Comparison of ENCODE assay signal across 8 cellular contexts in the genomic region with DNA sequence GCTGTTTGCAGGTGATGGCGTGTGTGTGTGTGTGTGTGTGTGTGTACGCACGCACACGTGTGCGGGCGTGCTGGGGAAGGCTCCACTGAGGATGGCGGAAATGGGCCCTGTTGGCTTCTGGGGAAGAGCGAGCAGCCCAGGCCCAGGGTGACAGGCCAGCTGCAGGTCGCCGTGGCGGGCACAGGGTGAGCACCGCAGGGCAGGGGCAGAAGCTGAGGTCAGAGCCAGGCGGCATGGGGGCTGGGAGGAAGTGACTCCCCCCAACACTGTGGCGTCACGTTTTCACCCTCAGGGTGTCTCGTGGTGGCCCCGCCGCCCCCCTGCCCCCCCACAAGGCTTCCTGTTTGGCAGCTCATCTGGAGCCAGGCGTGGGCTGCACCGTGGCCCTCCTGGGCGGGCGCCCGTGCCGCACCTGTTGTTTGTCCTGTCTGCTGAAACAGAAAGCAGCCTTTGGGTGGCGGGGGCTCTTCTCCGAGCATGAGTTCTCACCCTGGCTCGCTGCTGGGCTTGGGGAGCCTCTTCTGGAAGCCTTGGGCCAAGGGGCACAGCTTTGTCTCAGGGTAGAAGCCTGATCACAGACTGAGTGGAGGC. TPM values are rescaled to one million over a fixed set of nuclear protein-coding genes. Genes with fewer than 3 reads are reported as not detected.
DNase-seq lines count a peak whose midpoint lies in the region; ATAC-seq, FAIRE-seq and TF ChIP-seq lines count a peak whose summit lies in the region.

No MANE protein-coding gene starts in this region.

- no peak overlapping the region for H3K27ac ChIP-seq in K562 (ENCODE audit: extremely low read depth, low read depth, low read length)
- no peak overlapping the region for H3K27ac ChIP-seq in neuronal stem cell (replicated peaks; ENCODE audit: low read length)
- H3K27ac ChIP-seq in thymus (ENCODE audit: low read depth) = peak overlapping the region; percentile 95

- H2AFZ ChIP-seq in K562 (ENCODE audit: low read depth, low read length) = no peak overlapping the region
- no peak overlapping the region for H2AFZ ChIP-seq in neuronal stem cell (ENCODE audit: low read length)

- no peak for FAIRE-seq in K562 (lab: Jason Lieb, UNC)

- no peaks in the 10 kb centered on the region for H3K27me3 Mint-ChIP-seq in progenitor cell of endocrine pancreas

- DNase-seq in T follicular helper cell (ENCODE audit: low read depth) (peak; percentile 91), K562 (ENCODE audit: extremely low read depth in 1 of 4, low spot score in 3 of 4) (no peak), neuronal stem cell (ENCODE audit: low spot score) (no peak), progenitor cell of endocrine pancreas (ENCODE audit: low spot score, unreplicated experiment) (no peak), OCI-M2 (lab: John Stamatoyannopoulos, UW; ENCODE audit: unreplicated experiment) (no peak)

- no peaks in the 10 kb centered on the region for H3K9me1 ChIP-seq in K562 (ENCODE audit: control insufficient read depth, insufficient read depth, low read length)

- H3K9me3 ChIP-seq in K562 (replicated peaks; ENCODE audit: control insufficient read depth, insufficient read depth, low read depth, low read length) (no peaks in the 10 kb centered on the region), neuronal stem cell (replicated peaks in 1 of 2; ENCODE audit: control insufficient read depth in 2 of 2, insufficient read depth in 1 of 2, low read depth in 1 of 2, low read length in 2 of 2) (peaks cover 0 to 2% of the 10 kb centered on the region in 2 donors), thymus (ENCODE audit: control insufficient read depth) (no peaks in the 10 kb centered on the region)

- no peaks in the 10 kb centered on the region for H3K27me3 ChIP-seq in K562 (ENCODE audit: control insufficient read depth in 2 of 2, insufficient read depth in 2 of 2, low read length in 2 of 2)
- no peaks in the 10 kb centered on the region for H3K27me3 ChIP-seq in neuronal stem cell (ENCODE audit: control insufficient read depth in 3 of 3, insufficient read depth in 3 of 3, low read depth in 1 of 3, low read length in 3 of 3)
- no peaks in the 10 kb centered on the region for H3K27me3 ChIP-seq in thymus (ENCODE audit: control insufficient read depth, insufficient read depth)

- intact Hi-C loops in K562 (cut with micrococcal nuclease) = no loop called here

- no peak overlapping the region for H3K4me3 Mint-ChIP-seq in progenitor cell of endocrine pancreas (ENCODE audit: low read depth)

- H2AK5ac ChIP-seq in neuronal stem cell (ENCODE audit: low read depth, low read length) = peak overlapping the region; percentile 68

- H4K20me1 ChIP-seq in K562 (replicated peaks; ENCODE audit: control insufficient read depth, insufficient read depth, low read length) = peaks cover 48% of the 10 kb centered on the region

- TF ChIP-seq EP300 in K562 (IDR thresholded peaks at IDR 0.05; ENCODE audit: low read length) = no peak

- no peaks in the 10 kb centered on the region for H3K9me3 Mint-ChIP-seq in progenitor cell of endocrine pancreas (ENCODE audit: low read depth)

- peak overlapping the region; percentile 10 for H2BK15ac ChIP-seq in neuronal stem cell (ENCODE audit: low read length)

- POLR2A ChIA-PET in K562 (lab: Yijun Ruan, JAX) = interaction anchor here (0.8 to 2.1 kb wide), 9 partner anchors 8 to 94 kb away, joined by 3 to 8 read pairs (median 4); no protein-coding TSS in a partner anchor

- no peak overlapping the region for H3K4ac ChIP-seq in neuronal stem cell (ENCODE audit: low read length)

- peaks cover 98% of the 10 kb centered on the region for H3K36me3 ChIP-seq in K562 (ENCODE audit: control insufficient read depth, insufficient read depth, low read length)
- H3K36me3 ChIP-seq in neuronal stem cell (replicated peaks in 1 of 2; ENCODE audit: control insufficient read depth in 2 of 2, insufficient read depth in 2 of 2, low read length in 2 of 2) = peaks cover 24 to 97% of the 10 kb centered on the region in 2 donors
- peaks cover 82% of the 10 kb centered on the region for H3K36me3 ChIP-seq in thymus (ENCODE audit: control insufficient read depth, insufficient read depth)

- H3K4me1 Mint-ChIP-seq in progenitor cell of endocrine pancreas (ENCODE audit: low read depth) = peaks cover 12% of the 10 kb centered on the region

- H3K79me1 ChIP-seq in neuronal stem cell (ENCODE audit: low read depth, low read length) = peaks cover 25% of the 10 kb centered on the region

- H3K4me2 ChIP-seq in K562 (ENCODE audit: insufficient read depth, low read length) (no peak overlapping the region), neuronal stem cell (ENCODE audit: insufficient read depth, low read length, poor library complexity, severe bottlenecking) (no peak overlapping the region)

- no peak for TF ChIP-seq CTCF in K562 (IDR thresholded peaks at IDR 0.05 in 2 of 3, conservative IDR thresholded peaks at IDR 0.05 in 1 of 3; ENCODE audit: insufficient read depth in 2 of 3, low read depth in 1 of 3, low read length in 3 of 3)
- TF ChIP-seq CTCF in progenitor cell of endocrine pancreas (IDR thresholded peaks at IDR 0.05; ENCODE audit: unreplicated experiment) = no peak

- peaks cover 18% of the 10 kb centered on the region for H3K36me3 Mint-ChIP-seq in progenitor cell of endocrine pancreas (ENCODE audit: insufficient read depth)

- no peak overlapping the region for H2BK120ac ChIP-seq in neuronal stem cell (ENCODE audit: low read depth, low read length)

- H3K4me3 ChIP-seq in K562 (no peak overlapping the region), neuronal stem cell (ENCODE audit: low read length in 2 of 2) (no peak overlapping the region), thymus (ENCODE audit: low read length) (peak overlapping the region; percentile 43)

- H3K23ac ChIP-seq in neuronal stem cell (ENCODE audit: low read depth, low read length, poor library complexity) = no peak overlapping the region

- in situ Hi-C loops in K562 (cut with MboI) = loop anchor here (25.0 kb wide), 1 partner anchor 814 kb away; no protein-coding TSS in a partner anchor

- H3K9ac ChIP-seq in K562 (ENCODE audit: insufficient read depth in 1 of 2, low read depth in 2 of 2, low read length in 2 of 2) (peak overlapping the region in 1 of 2 experiments; percentile 72; a peak in 1 of 4 replicates), neuronal stem cell (ENCODE audit: low read depth, low read length, poor library complexity) (peak overlapping the region; percentile 56)

- H4K91ac ChIP-seq in neuronal stem cell (ENCODE audit: low read depth, low read length, poor library complexity) = no peak overlapping the region

- H3K79me2 ChIP-seq in K562 (ENCODE audit: control insufficient read depth, insufficient read depth, low read length) = peaks cover 91% of the 10 kb centered on the region

- no peak overlapping the region for H3K27ac Mint-ChIP-seq in progenitor cell of endocrine pancreas

- no TSS peak for BruUV-seq in K562 (replicated peaks; lab: Mats Ljungman, UMichigan)

- H3K14ac ChIP-seq in neuronal stem cell (ENCODE audit: low read length) = no peak overlapping the region

- peak; percentile 49 for ATAC-seq in GM19023 (IDR thresholded peaks at IDR 0.05; ENCODE audit: unreplicated experiment)
- ATAC-seq in HG03064 (IDR thresholded peaks at IDR 0.05; ENCODE audit: low read depth, unreplicated experiment) = peak; percentile 39
- no peak for ATAC-seq in K562

- no peak overlapping the region for H4K8ac ChIP-seq in neuronal stem cell (ENCODE audit: low read depth, low read length)

- CTCF ChIA-PET in K562 (lab: Yijun Ruan, JAX; ENCODE audit: low intra/inter-chr PET ratio) = interaction anchor here (0.7 kb wide), 1 partner anchor 8 kb away, joined by 3 read pairs; no protein-coding TSS in a partner anchor

- no peak overlapping the region for H2BK12ac ChIP-seq in neuronal stem cell (ENCODE audit: low read length)

- no peak for TF ChIP-seq RAD21 in K562 (CRISPR knock-in tag; conservative IDR thresholded peaks at IDR 0.05 in 1 of 2, IDR thresholded peaks at IDR 0.05 in 1 of 2)

- H2BK5ac ChIP-seq in neuronal stem cell (ENCODE audit: low read length) = no peak overlapping the region

- H3K18ac ChIP-seq in neuronal stem cell (ENCODE audit: low read length) = peak overlapping the region; percentile 73

- H3K4me1 ChIP-seq in K562 (replicated peaks in 1 of 2; ENCODE audit: control insufficient read depth in 2 of 2, insufficient read depth in 2 of 2, low read length in 2 of 2) (peaks cover 3 to 57% of the 10 kb centered on the region in 2 experiments; a peak in 4 of 5 replicates), neuronal stem cell (ENCODE audit: control insufficient read depth in 2 of 2, insufficient read depth in 1 of 2, low read depth in 1 of 2, low read length in 2 of 2) (peaks cover 26 to 30% of the 10 kb centered on the region in 2 donors), thymus (ENCODE audit: control insufficient read depth, insufficient read depth, low read length) (peaks cover 60% of the 10 kb centered on the region)

- no peak for TF ChIP-seq POLR2A in K562 (conservative IDR thresholded peaks at IDR 0.05)

- WGBS in K562 (ENCODE audit: insufficient coverage, low coverage, missing lambda C conversion rate) = 77% methylated on average over 7 of the region's 27 CpGs
- no CpG with 5 or more reads among the region's 27 CpGs for WGBS in neuronal stem cell (ENCODE audit: extremely low coverage in 2 of 2, insufficient read length in 2 of 2, insufficient replicate concordance in 1 of 2), 2 donors
- 2% methylated on average over 27 of the region's 27 CpGs for WGBS in thymus

RNA-seq across cellular contexts. Expression of a gene that starts 7.1 kb away (rescaled TPM):
- 13.6 and 33.0 TPM in 2 replicates for total RNA-seq in K562 (2011; cell fraction: chromatin; rRNA removed; ENCODE audit: low replicate concordance)
- total RNA-seq in K562 (2011; cell fraction: nucleolus; rRNA removed) = 29.3 and 29.4 TPM in 2 replicates
- total RNA-seq in K562 (2011; cell fraction: nucleoplasm; rRNA removed) = 21.9 and 24.7 TPM in 2 replicates
- 63.6 and 74.0 TPM in 2 replicates for total RNA-seq in K562 (2014; rRNA removed)
- 10.9 and 12.3 TPM in 2 replicates for total RNA-seq in K562 (2014; rRNA removed; fragmentation: Illumina TruSeq; extraction: Trizol)
- total RNA-seq in K562 (2015; rRNA removed; fragmentation: Illumina TruSeq; extraction: Trizol) = 33.9 and 36.1 TPM in 2 replicates
- total RNA-seq in K562 (2021) = 82.4 and 83.4 TPM in 2 replicates
- polyA plus RNA-seq in K562 (2011; rRNA removed) = 31.9 and 33.2 TPM in 2 replicates
- 44.2 and 145 TPM in 2 replicates for polyA plus RNA-seq in K562 (2011; cell fraction: cytosol; rRNA removed)
- 29.1 and 66.0 TPM in 2 replicates for polyA plus RNA-seq in K562 (2011; cell fraction: nucleus; rRNA removed)
- 54.8 and 56.8 TPM in 2 replicates for polyA plus RNA-seq in K562 (2012)
- 22.5 and 55.0 TPM in 2 replicates for polyA plus RNA-seq in K562 (2014; fragmentation: Illumina TruSeq; extraction: Trizol)
- under 1 TPM; 0.28 to 0.39 TPM for polyA plus RNA-seq in K562 (2014; fragmentation: Nextera tagmentation; extraction: Ambion mirVana)
- polyA plus RNA-seq in K562 (2014; rRNA removed) = 79.6 and 84.1 TPM in 2 replicates
- 7.0 and 14.2 TPM in 2 replicates for polyA minus RNA-seq in K562 (2011; rRNA and poly(A)+ RNA removed)
- 35.7 and 38.9 TPM in 2 replicates for polyA minus RNA-seq in K562 (2011; cell fraction: cytosol; rRNA and poly(A)+ RNA removed)
- 8.0 and 10.9 TPM in 2 replicates for polyA minus RNA-seq in K562 (2011; cell fraction: nucleus; rRNA and poly(A)+ RNA removed)
- polyA plus RNA-seq in neuronal stem cell (2013, experiment 1 of 2) = 38.4 TPM
- 40.3 TPM for polyA plus RNA-seq in neuronal stem cell (2013, experiment 2 of 2)
- polyA plus RNA-seq in thymus = 84.6 TPM
- 21.0 and 24.1 TPM in 2 replicates for total RNA-seq in progenitor cell of endocrine pancreas

RNA-seq across cellular contexts. Expression of a gene that starts 47.3 kb away (rescaled TPM):
- 95.3 and 106 TPM in 2 replicates for total RNA-seq in K562 (2011; cell fraction: chromatin; rRNA removed; ENCODE audit: low replicate concordance)
- total RNA-seq in K562 (2011; cell fraction: nucleolus; rRNA removed) = 55.4 and 62.8 TPM in 2 replicates
- 67.5 and 71.1 TPM in 2 replicates for total RNA-seq in K562 (2011; cell fraction: nucleoplasm; rRNA removed)
- total RNA-seq in K562 (2014; rRNA removed) (40.8 and 60.8 TPM in 2 replicates), K562 (2014; rRNA removed; fragmentation: Illumina TruSeq; extraction: Trizol) (77.7 and 81.1 TPM in 2 replicates), K562 (2015; rRNA removed; fragmentation: Illumina TruSeq; extraction: Trizol) (82.6 and 84.9 TPM in 2 replicates), K562 (2021) (68.7 and 70.5 TPM in 2 replicates), progenitor cell of endocrine pancreas (44.6 and 47.3 TPM in 2 replicates)
- polyA plus RNA-seq in K562 (2011; rRNA removed) (49.8 and 52.2 TPM in 2 replicates), K562 (2014; fragmentation: Illumina TruSeq; extraction: Trizol) (100 and 104 TPM in 2 replicates), K562 (2014; fragmentation: Nextera tagmentation; extraction: Ambion mirVana) (100 to 1,000 TPM; 223 to 248 TPM), K562 (2014; rRNA removed) (33.7 and 62.4 TPM in 2 replicates), thymus (22.3 TPM)
- 54.7 and 109 TPM in 2 replicates for polyA plus RNA-seq in K562 (2011; cell fraction: cytosol; rRNA removed)
- 88.3 and 89.8 TPM in 2 replicates for polyA plus RNA-seq in K562 (2011; cell fraction: nucleus; rRNA removed)
- polyA plus RNA-seq in K562 (2012) = 45.2 and 61.8 TPM in 2 replicates
- polyA minus RNA-seq in K562 (2011; rRNA and poly(A)+ RNA removed) = 80.5 and 110 TPM in 2 replicates
- polyA minus RNA-seq in K562 (2011; cell fraction: cytosol; rRNA and poly(A)+ RNA removed) = 36.4 and 45.3 TPM in 2 replicates
- 55.3 and 89.0 TPM in 2 replicates for polyA minus RNA-seq in K562 (2011; cell fraction: nucleus; rRNA and poly(A)+ RNA removed)
- 21.8 TPM for polyA plus RNA-seq in neuronal stem cell (2013, experiment 1 of 2)
- polyA plus RNA-seq in neuronal stem cell (2013, experiment 2 of 2) = 21.8 TPM
